In the genomic region with DNA sequence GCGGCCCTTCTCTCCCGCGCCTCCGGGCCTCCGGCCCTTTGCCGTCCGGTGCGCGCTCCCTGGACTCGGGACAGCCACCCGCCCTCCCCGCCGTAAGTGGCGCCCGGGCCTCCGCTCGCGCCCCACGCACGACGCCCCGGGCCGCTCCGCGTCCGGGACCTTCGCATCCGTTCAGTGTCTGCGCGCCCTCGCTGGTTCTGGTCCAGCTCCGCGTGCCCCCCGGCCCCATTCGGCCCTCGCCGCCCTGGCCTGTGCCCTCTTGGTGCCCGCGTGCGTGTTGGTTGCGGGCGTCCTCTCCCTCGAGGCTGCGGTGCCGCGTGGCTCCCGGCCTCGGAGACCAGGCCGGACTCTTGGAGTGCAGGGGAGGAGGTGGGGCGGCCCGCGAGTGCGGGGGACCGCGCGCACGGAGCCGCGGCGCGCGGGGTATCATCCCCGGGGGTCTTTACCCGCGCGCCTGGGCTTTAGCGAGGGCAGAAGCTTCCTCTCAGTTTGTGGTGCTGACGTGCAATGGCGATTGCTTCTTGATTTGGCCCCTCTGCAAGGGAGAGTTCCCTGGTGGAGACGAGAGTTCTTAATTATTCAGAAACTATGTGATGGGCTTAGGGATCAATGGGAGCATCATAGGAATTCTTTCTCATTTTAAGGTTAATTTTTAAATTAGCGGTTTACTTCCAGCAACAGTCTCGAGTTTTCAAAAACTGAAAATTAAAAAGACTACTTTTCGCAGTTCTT, we compare ENCODE assay signal across 7 cellular contexts. TPM values are rescaled to one million over a fixed set of nuclear protein-coding genes. Genes with fewer than 3 reads are reported as not detected.
DNase-seq lines count a peak whose midpoint lies in the region; ATAC-seq and TF ChIP-seq lines count a peak whose summit lies in the region.

No MANE protein-coding gene starts in this region.

- no peak overlapping the region for H4K5ac ChIP-seq in mesendoderm (ENCODE audit: low read length)

- H3K18ac ChIP-seq in mesendoderm (ENCODE audit: low read length): peak overlapping the region; percentile 73

- WGBS in mesendoderm (ENCODE audit: extremely low coverage, insufficient coverage, low lambda C conversion rate): no CpG with 5 or more reads among the region's 73 CpGs

- H2BK120ac ChIP-seq in mesendoderm (ENCODE audit: low read depth, low read length): no peak overlapping the region

- no peaks in the 10 kb centered on the region for H3K9me3 Mint-ChIP-seq in effector memory CD8-positive, alpha-beta T cell

- TF ChIP-seq POLR2A in vagina (IDR thresholded peaks at IDR 0.05): no peak

- H3K9ac ChIP-seq in mesendoderm (ENCODE audit: low read length): peak overlapping the region; percentile 76

- peaks cover 2% of the 10 kb centered on the region for H3K36me3 Mint-ChIP-seq in effector memory CD8-positive, alpha-beta T cell (ENCODE audit: insufficient read depth)

- H3K36me3 ChIP-seq in mesendoderm (ENCODE audit: control insufficient read depth, insufficient read depth, low read length) (no peaks in the 10 kb centered on the region), vagina (no peaks in the 10 kb centered on the region)

- no peak overlapping the region for H2BK5ac ChIP-seq in mesendoderm (ENCODE audit: low read length)

- H3K4ac ChIP-seq in mesendoderm (ENCODE audit: low read depth, low read length): no peak overlapping the region

- H3K4me3 ChIP-seq in LNCaP clone FGC (ENCODE audit: low read depth, low read length): peak overlapping the region; percentile 69
- peak overlapping the region; percentile 77 for H3K4me3 ChIP-seq in coronary artery
- H3K4me3 ChIP-seq in mesendoderm (ENCODE audit: low read length): peak overlapping the region; percentile 67
- peak overlapping the region; percentile 64 to 96 for H3K4me3 ChIP-seq in vagina

- peaks cover 2% of the 10 kb centered on the region for H3K4me1 ChIP-seq in mesendoderm (ENCODE audit: control insufficient read depth, low read depth, low read length)
- peaks cover 10% of the 10 kb centered on the region for H3K4me1 ChIP-seq in vagina

- no peak overlapping the region for H3K23ac ChIP-seq in mesendoderm (ENCODE audit: low read length)

- intact Hi-C loops in vagina (cut with DNase I): loop anchor here (5.0 kb wide), 1 partner anchor 336 kb away; the partner anchor contains the start of gene RNF6

- H2BK15ac ChIP-seq in mesendoderm (replicated peaks; ENCODE audit: low read depth): no peak overlapping the region

- peak overlapping the region in 1 of 2 donors; percentile 61 for H3K4me3 Mint-ChIP-seq in effector memory CD8-positive, alpha-beta T cell

- DNase-seq in LNCaP clone FGC (ENCODE audit: low read depth) (no peak), coronary artery (ENCODE audit: low spot score) (no peak), mesendoderm (peak; percentile 44), vagina (ENCODE audit: extremely low spot score in 2 of 2) (no peak)
- DNase-seq in effector memory CD8-positive, alpha-beta T cell: no peak

- H3K9me3 ChIP-seq in vagina: no peaks in the 10 kb centered on the region

- H3K79me1 ChIP-seq in mesendoderm (ENCODE audit: low read length): peaks cover 14% of the 10 kb centered on the region

- H3K56ac ChIP-seq in mesendoderm (ENCODE audit: low read length): peak overlapping the region; percentile 93

- H4K8ac ChIP-seq in mesendoderm (ENCODE audit: low read depth, low read length): no peak overlapping the region

- H3K4me1 Mint-ChIP-seq in effector memory CD8-positive, alpha-beta T cell (ENCODE audit: low read depth in 2 of 2): peaks cover 0 to 6% of the 10 kb centered on the region in 2 donors

- peak overlapping the region; percentile 46 for H3K4me2 ChIP-seq in mesendoderm (ENCODE audit: low read length)

- TF ChIP-seq CTCF in LNCaP clone FGC (IDR thresholded peaks at IDR 0.05; ENCODE audit: control insufficient read depth, extremely low read depth, insufficient read depth): no peak
- TF ChIP-seq CTCF in coronary artery (IDR thresholded peaks at IDR 0.05): no peak
- TF ChIP-seq CTCF in vagina (IDR thresholded peaks at IDR 0.05): no peak

- peak; percentile 22 for ATAC-seq in GM19023 (IDR thresholded peaks at IDR 0.05; ENCODE audit: unreplicated experiment)
- no peak for ATAC-seq in effector memory CD8-positive, alpha-beta T cell (replicated peaks)
- ATAC-seq in HG02973 (IDR thresholded peaks at IDR 0.05; ENCODE audit: unreplicated experiment): no peak

- H3K27ac ChIP-seq in coronary artery: peak overlapping the region; percentile 57 to 87
- H3K27ac ChIP-seq in mesendoderm (ENCODE audit: low read depth, low read length): no peak overlapping the region
- peak overlapping the region; percentile 34 for H3K27ac ChIP-seq in vagina

- H3K27me3 Mint-ChIP-seq in effector memory CD8-positive, alpha-beta T cell: peaks cover 29 to 36% of the 10 kb centered on the region in 2 donors

- no peak overlapping the region for H2AK5ac ChIP-seq in mesendoderm (ENCODE audit: low read length)

- no peak overlapping the region for H3K27ac Mint-ChIP-seq in effector memory CD8-positive, alpha-beta T cell

- H3K27me3 ChIP-seq in mesendoderm (ENCODE audit: insufficient read depth, low read length, poor library complexity) (no peaks in the 10 kb centered on the region), vagina (no peaks in the 10 kb centered on the region)

- H3K79me2 ChIP-seq in mesendoderm (ENCODE audit: control insufficient read depth, insufficient read depth, low read length): peaks cover 5% of the 10 kb centered on the region

RNA-seq across cellular contexts. Expression of gene WASF3, which starts 0.8 kb away (rescaled TPM):
- polyA plus RNA-seq in mesendoderm (2013, experiment 1 of 2): 12.5 TPM
- polyA plus RNA-seq in mesendoderm (2013, experiment 2 of 2): 13.1 TPM
- 20.4 TPM for total RNA-seq in vagina
